8 cellular contexts compared by ENCODE assay signal in the genomic region with DNA sequence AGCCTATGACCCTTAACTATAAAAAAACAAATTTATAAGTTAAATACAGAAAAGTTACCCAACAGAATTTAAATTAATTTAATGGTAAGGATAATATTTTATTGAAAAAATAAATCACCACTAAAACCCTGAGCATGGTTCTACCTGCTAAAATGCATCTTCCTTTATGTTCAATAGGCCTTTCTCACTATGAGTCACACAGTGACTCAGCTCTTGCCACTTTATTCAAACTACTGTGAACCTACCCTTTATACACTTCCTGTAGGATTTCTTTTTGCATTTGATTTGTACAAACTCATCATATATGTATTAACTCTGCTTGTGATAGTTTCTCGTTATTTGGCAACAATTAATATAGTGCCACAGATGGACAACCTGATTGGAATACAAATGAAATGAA. TPM values are rescaled to one million over a fixed set of nuclear protein-coding genes. Genes with fewer than 3 reads are reported as not detected.
DNase-seq lines count a peak whose midpoint lies in the region; ATAC-seq, FAIRE-seq and TF ChIP-seq lines count a peak whose summit lies in the region.
"Had no signal": no experiment of that assay in that cellular context is flagged by ENCODE, and none has a peak within 500 bp of the region (broad histone marks: within the 10 kb centered on the region; RNA-seq: fewer than 3 reads in every experiment).

No MANE protein-coding gene starts in this region.

- TF ChIP-seq POLR2A in vagina (IDR thresholded peaks at IDR 0.05) = no peak

- peaks cover 24% of the 10 kb centered on the region for H3K4me1 ChIP-seq in keratinocyte (ENCODE audit: control insufficient read depth, extremely low read depth, insufficient read depth, low read length)
- no peaks in the 10 kb centered on the region for H3K4me1 ChIP-seq in vagina

- peaks cover 4% of the 10 kb centered on the region for H3K4me1 Mint-ChIP-seq in CD14-positive monocyte

- no peak overlapping the region for H3K9ac ChIP-seq in keratinocyte (ENCODE audit: control insufficient read depth, extremely low read depth, insufficient read depth, low read length)

- H3K9me1 ChIP-seq in keratinocyte (ENCODE audit: control insufficient read depth, extremely low read depth, insufficient read depth, low read length) = no peaks in the 10 kb centered on the region

- ATAC-seq in GM19023 (IDR thresholded peaks at IDR 0.05; ENCODE audit: unreplicated experiment) (peak; percentile 91), HG02759 (IDR thresholded peaks at IDR 0.05; ENCODE audit: unreplicated experiment) (peak; percentile 99)

- H3K27ac ChIP-seq in keratinocyte (ENCODE audit: control insufficient read depth, insufficient read depth, low read length) (peak overlapping the region; percentile 56), vagina (no peak overlapping the region)

- H3K36me3 Mint-ChIP-seq in CD14-positive monocyte = no peaks in the 10 kb centered on the region

- H3K27me3 Mint-ChIP-seq in CD14-positive monocyte (ENCODE audit: low read depth in 3 of 3) = no peaks in the 10 kb centered on the region

- peak; percentile 83 for FAIRE-seq in keratinocyte (lab: Jason Lieb, UNC)

- H3K79me2 ChIP-seq in keratinocyte (ENCODE audit: control insufficient read depth, insufficient read depth, low read length) = no peaks in the 10 kb centered on the region

- DNase-seq in NCI-H226 (peak; percentile 79), keratinocyte (ENCODE audit: low read depth, low spot score) (no peak), NCI-H146 (lab: John Stamatoyannopoulos, UW) (no peak), vagina (ENCODE audit: extremely low spot score in 2 of 2) (no peak), CD14-positive monocyte (ENCODE audit: low spot score) (no peak)

- H3K4me3 Mint-ChIP-seq in CD14-positive monocyte = no peak overlapping the region
- H3K4me3 Mint-ChIP-seq: T-helper 1 cell treated with Interleukin-12 subunit alpha and Interleukin-12 subunit beta and Interleukin-4 antibody, amounts not matched to agents 30 μg/mL and 1 μg/mL, for 36 hours had no signal

- H3K9me3 ChIP-seq in keratinocyte (ENCODE audit: control insufficient read depth, low read depth, low read length) (no peaks in the 10 kb centered on the region), vagina (no peaks in the 10 kb centered on the region)

- H3K4me3 ChIP-seq in keratinocyte (ENCODE audit: control insufficient read depth in 2 of 3, extremely low read depth in 1 of 3, insufficient read depth in 2 of 3, low read depth in 1 of 3, low read length in 3 of 3) (no peak overlapping the region), vagina (no peak overlapping the region)

- peak overlapping the region in 3 of 7 donors; percentile 1 to 45 (median 23) for H3K27ac Mint-ChIP-seq in CD14-positive monocyte
- H3K27ac Mint-ChIP-seq: T-helper 1 cell treated with Interleukin-12 subunit alpha and Interleukin-12 subunit beta and Interleukin-4 antibody, amounts not matched to agents 30 μg/mL and 1 μg/mL, for 36 hours had no signal

- no peak overlapping the region for H2AFZ ChIP-seq in keratinocyte (ENCODE audit: control insufficient read depth, low read length)

- TF ChIP-seq CTCF in keratinocyte (optimal IDR thresholded peaks at IDR 0.05 in 1 of 3, IDR thresholded peaks at IDR 0.05 in 1 of 3, conservative IDR thresholded peaks at IDR 0.05 in 1 of 3; ENCODE audit: extremely low read depth in 1 of 3, insufficient read depth in 2 of 3, low read length in 3 of 3) (no peak), vagina (IDR thresholded peaks at IDR 0.05) (no peak), CD14-positive monocyte (IDR thresholded peaks at IDR 0.05) (no peak)

- H3K27me3 ChIP-seq in keratinocyte (ENCODE audit: control insufficient read depth, extremely low read depth, insufficient read depth, low read length) (no peaks in the 10 kb centered on the region), vagina (no peaks in the 10 kb centered on the region)

- H3K9me3 Mint-ChIP-seq in CD14-positive monocyte = no peaks in the 10 kb centered on the region

- dilution Hi-C loops in keratinocyte (cut with MboI; ENCODE audit: extremely low pct_ligation_motif_present, low sequenced_read_pairs) = no loop called here

- intact Hi-C loops in vagina (cut with DNase I) (no loop called here), CD14-positive monocyte (cut with micrococcal nuclease) (no loop called here)

- H3K36me3 ChIP-seq in keratinocyte (ENCODE audit: control insufficient read depth in 2 of 2, extremely low read depth in 1 of 2, insufficient read depth in 2 of 2, low read length in 2 of 2) (no peaks in the 10 kb centered on the region), vagina (no peaks in the 10 kb centered on the region)

- peak overlapping the region; percentile 25 for H3K4me2 ChIP-seq in keratinocyte (ENCODE audit: control insufficient read depth, extremely low read depth, insufficient read depth, low read depth, low read length)

- H4K20me1 ChIP-seq in keratinocyte (ENCODE audit: control insufficient read depth, extremely low read depth, insufficient read depth, low read length) = no peaks in the 10 kb centered on the region

RNA-seq across cellular contexts. Expression of gene COBLL1, which starts 55.0 kb away (rescaled TPM):
- 11.1 to 25.6 TPM (median 14.9 TPM) in 3 replicates for polyA plus RNA-seq in keratinocyte
- polyA plus RNA-seq in keratinocyte (2011; ENCODE audit: low read depth) = 31.7 TPM
- 10.4 and 15.9 TPM in 2 replicates for polyA plus RNA-seq in keratinocyte (2011; cell fraction: cytosol; rRNA removed)
- polyA plus RNA-seq in keratinocyte (2011; cell fraction: nucleus; rRNA removed) = 26.5 and 29.5 TPM in 2 replicates
- 8.8 and 18.5 TPM in 2 replicates for polyA plus RNA-seq in keratinocyte (2012; ENCODE audit: low replicate concordance)
- 12.8 to 71.0 TPM (median 43.5 TPM) in 3 replicates for polyA minus RNA-seq in keratinocyte
- polyA minus RNA-seq in keratinocyte (2011; cell fraction: cytosol; rRNA and poly(A)+ RNA removed) = 11.1 TPM
- polyA minus RNA-seq in keratinocyte (2011; cell fraction: nucleus; rRNA and poly(A)+ RNA removed) = 79.5 and 114 TPM in 2 replicates
- total RNA-seq in vagina = 79.6 TPM
- polyA plus RNA-seq in CD14-positive monocyte = under 1 TPM; 0.18 to 0.54 TPM

RNA-seq across cellular contexts. Expression of gene SLC38A11, which starts 58.7 kb away (rescaled TPM):
- polyA plus RNA-seq in keratinocyte = not detected in 3 replicates
- not detected for polyA plus RNA-seq in keratinocyte (2011; ENCODE audit: low read depth)
- polyA plus RNA-seq in keratinocyte (2011; cell fraction: cytosol; rRNA removed) = not detected in 2 replicates
- 0.17 TPM in 1 of 2 replicates, not detected in the other for polyA plus RNA-seq in keratinocyte (2011; cell fraction: nucleus; rRNA removed)
- polyA plus RNA-seq in keratinocyte (2012; ENCODE audit: low replicate concordance) = 0.23 TPM in 1 of 2 replicates, not detected in the other
- not detected in 3 replicates for polyA minus RNA-seq in keratinocyte
- not detected for polyA minus RNA-seq in keratinocyte (2011; cell fraction: cytosol; rRNA and poly(A)+ RNA removed)
- not detected in 2 replicates for polyA minus RNA-seq in keratinocyte (2011; cell fraction: nucleus; rRNA and poly(A)+ RNA removed)
- 2.2 TPM for total RNA-seq in vagina
- polyA plus RNA-seq in CD14-positive monocyte = not detected

Comparison
In these comparisons a context has a peak if more than half of its experiments do, and no peak if none do; other contexts are left out.
1. RNA of gene COBLL1, which starts 55.0 kb away (polyA plus RNA-seq): 8.8 to 31.7 TPM in keratinocyte; 0.18 to 0.54 TPM in CD14-positive monocyte; every median in the first group is over 4 times any median in the second.